In genomic region chr11:93689166-93689734, GRCh38 we compare ENCODE assay signal across 9 cellular contexts. TPM values are rescaled to one million over a fixed set of nuclear protein-coding genes. Genes with fewer than 3 reads are reported as not detected.
DNase-seq lines count a peak whose midpoint lies in the region; ATAC-seq and TF ChIP-seq lines count a peak whose summit lies in the region.
"Had no signal": no experiment of that assay in that cellular context is flagged by ENCODE, and none has a peak within 500 bp of the region (broad histone marks: within the 10 kb centered on the region; RNA-seq: fewer than 3 reads in every experiment).

No MANE protein-coding gene starts in this region.

- no peak overlapping the region for H3K27ac ChIP-seq in smooth muscle cell (ENCODE audit: low read depth)
- H3K27ac ChIP-seq: uterus had no signal

- TF ChIP-seq CTCF in GM12865 (IDR thresholded peaks at IDR 0.05; ENCODE audit: insufficient read depth, low read depth, low read length, missing control alignments) (no peak), smooth muscle cell (IDR thresholded peaks at IDR 0.05; ENCODE audit: borderline replicate concordance, insufficient read depth, poor library complexity, severe bottlenecking) (no peak)

- H3K36me3 ChIP-seq in smooth muscle cell (ENCODE audit: low read depth): peaks cover 22% of the 10 kb centered on the region
- H3K36me3 ChIP-seq: uterus had no signal

- no peaks in the 10 kb centered on the region for H3K9me3 ChIP-seq in smooth muscle cell (replicated peaks; ENCODE audit: low read depth)
- H3K9me3 ChIP-seq: uterus had no signal

- no peaks in the 10 kb centered on the region for H3F3A ChIP-seq in smooth muscle cell (ENCODE audit: low read depth)

- H4K20me1 ChIP-seq in smooth muscle cell (ENCODE audit: low read depth): no peaks in the 10 kb centered on the region

- H3K4me1 Mint-ChIP-seq in activated T-cell treated with anti-CD3 and anti-CD28 coated beads, Interleukin-2, amount 50 U/mL, for 4 hours (ENCODE audit: low read depth): peaks cover 5% of the 10 kb centered on the region

- H3K27me3 Mint-ChIP-seq in activated T-cell treated with anti-CD3 and anti-CD28 coated beads, Interleukin-2, amount 50 U/mL, for 4 hours (ENCODE audit: low read depth): no peaks in the 10 kb centered on the region

- H3K79me2 ChIP-seq in smooth muscle cell (ENCODE audit: low read depth): no peaks in the 10 kb centered on the region

- no peak overlapping the region for H3K4me3 ChIP-seq in GM12865 (ENCODE audit: low read depth, low read length)
- no peak overlapping the region for H3K4me3 ChIP-seq in smooth muscle cell
- H3K4me3 ChIP-seq: uterus had no signal

- no peaks in the 10 kb centered on the region for H3K9me3 Mint-ChIP-seq in activated T-cell treated with anti-CD3 and anti-CD28 coated beads, Interleukin-2, amount 50 U/mL, for 4 hours

- no peak overlapping the region for H2AFZ ChIP-seq in smooth muscle cell (ENCODE audit: low read depth)

- H3K4me3 Mint-ChIP-seq in activated T-cell treated with anti-CD3 and anti-CD28 coated beads, Interleukin-2, amount 50 U/mL, for 4 hours: no peak overlapping the region

- H3K4me2 ChIP-seq in smooth muscle cell: no peak overlapping the region

- H3K9ac ChIP-seq in smooth muscle cell (ENCODE audit: low read depth): no peak overlapping the region

- peaks cover 46% of the 10 kb centered on the region for H3K36me3 Mint-ChIP-seq in activated T-cell treated with anti-CD3 and anti-CD28 coated beads, Interleukin-2, amount 50 U/mL, for 4 hours (ENCODE audit: insufficient read depth)

- 48% methylated on average over 2 of the region's 2 CpGs for WGBS in smooth muscle cell (ENCODE audit: low lambda C conversion rate)

- H3K4me1 ChIP-seq in smooth muscle cell (ENCODE audit: low read depth): no peaks in the 10 kb centered on the region

- no peaks in the 10 kb centered on the region for H3K27me3 ChIP-seq in smooth muscle cell (ENCODE audit: low read depth)
- H3K27me3 ChIP-seq: uterus had no signal

- peak; percentile 9 for DNase-seq in GM12865 (ENCODE audit: low read depth)
- DNase-seq in activated T-cell treated with anti-CD3 and anti-CD28 coated beads, Interleukin-2, amount 50 U/mL, for 4 hours: no peak
- no peak for DNase-seq in NCI-H2029 (lab: John Stamatoyannopoulos, UW)
- DNase-seq in NCI-H1694 (lab: John Stamatoyannopoulos, UW): no peak
- DNase-seq in smooth muscle cell (lab: John Stamatoyannopoulos, UW; ENCODE audit: unreplicated experiment): no peak
- DNase-seq in OCI-M1 (lab: John Stamatoyannopoulos, UW): no peak
- DNase-seq: uterus had no signal

- ATAC-seq in GM18909 (IDR thresholded peaks at IDR 0.05; ENCODE audit: poor library complexity, unreplicated experiment) (peak; percentile 81), HG03025 (IDR thresholded peaks at IDR 0.05; ENCODE audit: low FRiP score, unreplicated experiment) (peak; percentile 75)
- ATAC-seq in activated T-cell treated with anti-CD3 and anti-CD28 coated beads, Interleukin-2, amount 50 U/mL, for 4 hours: peak; percentile 84 to 95

RNA-seq across cellular contexts. Expression of gene CEP295, which starts 27.8 kb away (rescaled TPM):
- 10 to 100 TPM in 2 of 3 donors, 1 to 10 TPM in 1; 9.6 to 13.7 (median 11.1) TPM for total RNA-seq in activated T-cell treated with anti-CD3 and anti-CD28 coated beads, Interleukin-2, amount 50 U/mL, for 4 hours
- 17.3 and 23.3 TPM in 2 replicates for total RNA-seq in smooth muscle cell
- polyA plus RNA-seq in smooth muscle cell: 2.7 and 3.5 TPM in 2 replicates

RNA-seq across cellular contexts. Expression of gene TAF1D, which starts 52.0 kb away (rescaled TPM):
- total RNA-seq in activated T-cell treated with anti-CD3 and anti-CD28 coated beads, Interleukin-2, amount 50 U/mL, for 4 hours: 100 to 1,000 TPM; 258 to 292 (median 288) TPM
- total RNA-seq in smooth muscle cell: 216 and 232 TPM in 2 replicates
- polyA plus RNA-seq in smooth muscle cell: 36.9 and 57.6 TPM in 2 replicates

RNA-seq across cellular contexts. Expression of gene C11orf54, which starts 52.2 kb away (rescaled TPM):
- total RNA-seq in activated T-cell treated with anti-CD3 and anti-CD28 coated beads, Interleukin-2, amount 50 U/mL, for 4 hours: 10 to 100 TPM; 13.5 to 32.1 (median 24.5) TPM
- total RNA-seq in smooth muscle cell: 12.3 and 13.4 TPM in 2 replicates
- 6.3 and 8.5 TPM in 2 replicates for polyA plus RNA-seq in smooth muscle cell
